ENCODE assay signal across 12 cellular contexts in the genomic region with DNA sequence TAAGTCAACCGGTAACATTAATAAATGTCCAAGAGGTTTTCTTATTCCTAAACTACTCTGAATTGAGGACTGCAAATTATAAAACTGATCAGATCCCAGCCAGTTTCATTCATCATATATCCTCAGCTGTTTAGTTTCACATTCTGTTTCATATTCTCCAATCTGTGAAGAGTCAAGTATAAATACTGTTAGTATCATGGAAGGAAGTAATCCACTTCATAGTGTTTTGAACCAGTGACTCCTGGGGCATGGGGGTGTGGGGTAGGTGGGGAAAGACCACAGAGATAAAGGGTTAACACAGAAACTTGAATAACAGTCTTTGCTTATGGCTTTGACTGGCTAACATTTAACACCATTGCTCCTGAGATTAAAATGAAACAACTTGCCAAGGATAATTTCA.
DNase-seq lines count a peak whose midpoint lies in the region; ATAC-seq and TF ChIP-seq lines count a peak whose summit lies in the region.
"Had no signal": no experiment of that assay in that cellular context is flagged by ENCODE, and none has a peak within 500 bp of the region (broad histone marks: within the 10 kb centered on the region; RNA-seq: fewer than 3 reads in every experiment).

No MANE protein-coding gene starts in this region.

- H3K36me3 ChIP-seq in heart right ventricle (peaks cover 0 to 2% (median 0%) of the 10 kb centered on the region in 9 donors), lower lobe of right lung (no peaks in the 10 kb centered on the region), subcutaneous abdominal adipose tissue (ENCODE audit: control insufficient read depth in 5 of 5, insufficient read depth in 5 of 5, low read length in 5 of 5) (peaks cover 0 to 3% (median 2%) of the 10 kb centered on the region in 5 donors), A673 (ENCODE audit: insufficient read depth, low read length, poor library complexity, severe bottlenecking) (no peaks in the 10 kb centered on the region)

- H3K4me1 ChIP-seq in heart right ventricle (peaks cover 6 to 85% (median 57%) of the 10 kb centered on the region in 9 donors), lower lobe of right lung (peaks cover 50% of the 10 kb centered on the region), subcutaneous abdominal adipose tissue (ENCODE audit: control insufficient read depth in 5 of 5, insufficient read depth in 5 of 5, low read length in 5 of 5) (peaks cover 7 to 63% (median 37%) of the 10 kb centered on the region in 5 donors), A673 (ENCODE audit: insufficient read depth, low read length, poor library complexity, severe bottlenecking) (peaks cover 6% of the 10 kb centered on the region)

- BruUV-seq in A673 (replicated peaks; lab: Mats Ljungman, UMichigan) = no TSS peak

- no peaks in the 10 kb centered on the region for H3K27me3 Mint-ChIP-seq in activated T-helper 2 cell treated with anti-CD3 and anti-CD28 coated beads, Interferon-gamma antibody, Interleukin-2, Interleukin-4, amounts not matched to agents 10 μg/mL and 5 μg/mL and 100 μg/mL, durations not matched to agents 14 hours and 24 hours and 36 hours (ENCODE audit: low read depth)
- H3K27me3 Mint-ChIP-seq: progenitor cell of endocrine pancreas had no signal

- no peaks in the 10 kb centered on the region for H3K9me3 Mint-ChIP-seq in activated T-helper 2 cell treated with anti-CD3 and anti-CD28 coated beads, Interferon-gamma antibody, Interleukin-2, Interleukin-4, amounts not matched to agents 10 μg/mL and 5 μg/mL and 100 μg/mL, durations not matched to agents 14 hours and 24 hours and 36 hours

- intact Hi-C loops in heart right ventricle (cut with DNase I) = loop anchor here in 4 of 10 donors (5.0 to 10.0 kb wide), 4 partner anchors 49 to 191 kb away; a partner anchor contains a TSS
- intact Hi-C loops in Right ventricle myocardium superior (cut with DNase I) = no loop called here
- intact Hi-C loops in activated T-helper 2 cell treated with anti-CD3 and anti-CD28 coated beads, Interferon-gamma antibody, Interleukin-2, Interleukin-4, amounts not matched to agents 10 μg/mL and 5 μg/mL and 100 μg/mL, durations not matched to agents 14 hours and 24 hours and 36 hours (cut with micrococcal nuclease) = loop anchor here (5.0 kb wide), 2 partner anchors 169 to 196 kb away; a partner anchor contains a TSS
- intact Hi-C loops in lower lobe of right lung (cut with DNase I) = no loop called here
- intact Hi-C loops in A673 (cut with micrococcal nuclease; ENCODE audit: unreplicated experiment) = no loop called here

- WGBS in heart right ventricle, 2 donors = 62 to 76% methylated on average over 1 of the region's 1 CpG

- POLR2A ChIA-PET in A673 (lab: Charles Lee; ENCODE audit: low non-redundant PET) = no interaction called here

- peak overlapping the region; percentile 57 for H3K4me3 Mint-ChIP-seq in activated T-helper 2 cell treated with anti-CD3 and anti-CD28 coated beads, Interferon-gamma antibody, Interleukin-2, Interleukin-4, amounts not matched to agents 10 μg/mL and 5 μg/mL and 100 μg/mL, durations not matched to agents 14 hours and 24 hours and 36 hours (ENCODE audit: low read depth)

- peaks cover 68% of the 10 kb centered on the region for H3K36me3 Mint-ChIP-seq in activated T-helper 2 cell treated with anti-CD3 and anti-CD28 coated beads, Interferon-gamma antibody, Interleukin-2, Interleukin-4, amounts not matched to agents 10 μg/mL and 5 μg/mL and 100 μg/mL, durations not matched to agents 14 hours and 24 hours and 36 hours (ENCODE audit: low read depth)

- TF ChIP-seq CTCF in heart right ventricle (IDR thresholded peaks at IDR 0.05) = no peak
- no peak for TF ChIP-seq CTCF in lower lobe of right lung (IDR thresholded peaks at IDR 0.05)
- no peak for TF ChIP-seq CTCF in A673 (conservative IDR thresholded peaks at IDR 0.05; ENCODE audit: low read depth, low read length)

- ATAC-seq in heart right ventricle (peak in 4 of 8 donors; percentile 17 to 23 (median 20)), Right ventricle myocardium superior (ENCODE audit: poor library complexity) (no peak), lower lobe of right lung (peak in 1 of 2 donors; percentile 17), HG03159 (IDR thresholded peaks at IDR 0.05; ENCODE audit: unreplicated experiment) (no peak), GM18511 (IDR thresholded peaks at IDR 0.05; ENCODE audit: unreplicated experiment) (no peak)
- ATAC-seq: HCT116 had no signal

- H3K4me3 ChIP-seq in heart right ventricle (no peak overlapping the region), lower lobe of right lung (no peak overlapping the region), subcutaneous abdominal adipose tissue (ENCODE audit: low read depth in 1 of 5, low read length in 5 of 5) (peak overlapping the region in 2 of 5 donors; percentile 3 to 14), A673 (ENCODE audit: low read depth, low read length, poor library complexity, severe bottlenecking) (no peak overlapping the region)

- CTCF ChIA-PET in A673 (lab: Charles Lee) = no interaction called here

- DNase-seq in heart right ventricle (no peak), Right ventricle myocardium superior (no peak), lower lobe of right lung (no peak), A673 (ENCODE audit: low spot score) (no peak)
- no peak for DNase-seq in activated T-helper 2 cell treated with anti-CD3 and anti-CD28 coated beads, Interferon-gamma antibody, Interleukin-2, Interleukin-4, amounts not matched to agents 10 μg/mL and 5 μg/mL and 100 μg/mL, durations not matched to agents 14 hours and 24 hours and 36 hours (ENCODE audit: low spot score)
- DNase-seq: NCI-H446 treated with DMSO at 0.1 percent for 48 hours, SIG-M5 had no signal

- H3K9me3 ChIP-seq in heart right ventricle (no peaks in the 10 kb centered on the region), lower lobe of right lung (no peaks in the 10 kb centered on the region), subcutaneous abdominal adipose tissue (ENCODE audit: control insufficient read depth in 5 of 5, low read length in 5 of 5) (no peaks in the 10 kb centered on the region), A673 (ENCODE audit: low read depth, low read length, poor library complexity, severe bottlenecking) (no peaks in the 10 kb centered on the region)

- H3K27me3 ChIP-seq in heart right ventricle = no peaks in the 10 kb centered on the region
- no peaks in the 10 kb centered on the region for H3K27me3 ChIP-seq in lower lobe of right lung (ENCODE audit: low read depth)
- no peaks in the 10 kb centered on the region for H3K27me3 ChIP-seq in subcutaneous abdominal adipose tissue (ENCODE audit: control insufficient read depth in 5 of 5, insufficient read depth in 4 of 5, low read length in 5 of 5)
- no peaks in the 10 kb centered on the region for H3K27me3 ChIP-seq in A673 (replicated peaks; ENCODE audit: insufficient read depth, low read depth, low read length, poor library complexity)

- no peak overlapping the region for H3K9ac ChIP-seq in subcutaneous abdominal adipose tissue (ENCODE audit: low read length in 5 of 5)

- peak overlapping the region; percentile 96 for H3K27ac Mint-ChIP-seq in activated T-helper 2 cell treated with anti-CD3 and anti-CD28 coated beads, Interferon-gamma antibody, Interleukin-2, Interleukin-4, amounts not matched to agents 10 μg/mL and 5 μg/mL and 100 μg/mL, durations not matched to agents 14 hours and 24 hours and 36 hours
- H3K27ac Mint-ChIP-seq: progenitor cell of endocrine pancreas had no signal

- H3K4me1 Mint-ChIP-seq in activated T-helper 2 cell treated with anti-CD3 and anti-CD28 coated beads, Interferon-gamma antibody, Interleukin-2, Interleukin-4, amounts not matched to agents 10 μg/mL and 5 μg/mL and 100 μg/mL, durations not matched to agents 14 hours and 24 hours and 36 hours (ENCODE audit: low read depth) = peaks cover 81% of the 10 kb centered on the region

- H3K27ac ChIP-seq in heart right ventricle = peak overlapping the region in 9 of 10 donors; percentile 20 to 80 (median 52)
- H3K27ac ChIP-seq in lower lobe of right lung = peak overlapping the region; percentile 66
- H3K27ac ChIP-seq in subcutaneous abdominal adipose tissue (ENCODE audit: low read depth, low read length) = peak overlapping the region; percentile 74
- no peak overlapping the region for H3K27ac ChIP-seq in A673 (ENCODE audit: low read depth, low read length, poor library complexity, severe bottlenecking)
